In genomic region chr15:61503383-61503969, GRCh38 we compare ENCODE assay signal across 1 cellular context.
A peak's percentile ranks its signal among the peaks of the same experiment; 100 is the strongest.
TF ChIP-seq lines count a peak whose summit lies in the region.

No MANE protein-coding gene starts in this region.

TF ChIP-seq in liver, 16 proteins besides CTCF, POLR2A, EP300 and RAD21 (continued from another document):
- TF ChIP-seq REST (IDR thresholded peaks at IDR 0.05) (no peak), SP1 (IDR thresholded peaks at IDR 0.05) (peak; percentile 43), GABPA (IDR thresholded peaks at IDR 0.05 in 1 of 2, conservative IDR thresholded peaks at IDR 0.05 in 1 of 2) (no peak)
